ENCODE assay signal across 10 cellular contexts in the genomic region with DNA sequence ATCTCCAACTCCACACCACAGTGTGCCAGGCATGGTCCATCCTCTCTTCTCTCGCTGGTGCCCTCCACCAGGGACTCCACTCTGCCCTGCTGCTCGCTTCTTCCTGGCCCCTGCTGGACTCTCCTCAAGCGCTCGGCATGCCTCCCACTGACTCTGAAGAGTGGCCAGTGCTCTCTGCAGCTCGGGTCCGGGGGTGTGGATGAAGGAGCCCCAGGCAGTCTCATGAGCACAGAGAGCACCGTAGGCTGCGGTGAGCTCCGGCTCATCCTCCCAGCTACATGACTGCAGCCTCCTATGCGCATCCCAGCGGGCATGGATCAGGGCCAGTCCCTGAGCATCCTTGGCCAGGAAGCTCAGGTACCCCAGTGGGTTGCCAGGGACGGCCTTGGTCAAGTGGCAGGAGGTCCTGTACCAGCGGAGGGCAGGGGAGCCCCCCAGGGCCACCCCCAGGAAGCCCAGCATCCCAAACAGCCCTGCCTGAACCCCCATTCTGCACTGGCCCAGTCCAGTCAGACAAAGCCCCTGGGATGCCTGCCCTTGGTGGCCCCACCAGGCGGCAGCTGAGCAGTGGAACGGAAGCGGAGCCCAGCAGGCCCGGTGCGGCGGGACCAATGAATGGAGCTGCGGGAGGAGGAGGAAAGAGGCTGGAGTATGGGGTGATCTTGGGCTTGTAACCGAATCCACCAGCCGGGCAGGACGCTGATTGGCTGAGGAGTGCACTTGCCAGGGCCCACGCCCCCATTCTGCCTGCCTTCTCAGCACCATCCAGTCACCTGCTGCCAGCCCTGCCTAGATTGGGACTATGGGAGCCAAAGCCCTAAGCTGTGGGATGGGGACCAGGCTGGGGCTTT. TPM values are rescaled to one million over a fixed set of nuclear protein-coding genes. Genes with fewer than 3 reads are reported as not detected.
DNase-seq lines count a peak whose midpoint lies in the region; ATAC-seq and TF ChIP-seq lines count a peak whose summit lies in the region.
"Had no signal": no experiment of that assay in that cellular context is flagged by ENCODE, and none has a peak within 500 bp of the region (broad histone marks: within the 10 kb centered on the region; RNA-seq: fewer than 3 reads in every experiment).

A gene with protein sequence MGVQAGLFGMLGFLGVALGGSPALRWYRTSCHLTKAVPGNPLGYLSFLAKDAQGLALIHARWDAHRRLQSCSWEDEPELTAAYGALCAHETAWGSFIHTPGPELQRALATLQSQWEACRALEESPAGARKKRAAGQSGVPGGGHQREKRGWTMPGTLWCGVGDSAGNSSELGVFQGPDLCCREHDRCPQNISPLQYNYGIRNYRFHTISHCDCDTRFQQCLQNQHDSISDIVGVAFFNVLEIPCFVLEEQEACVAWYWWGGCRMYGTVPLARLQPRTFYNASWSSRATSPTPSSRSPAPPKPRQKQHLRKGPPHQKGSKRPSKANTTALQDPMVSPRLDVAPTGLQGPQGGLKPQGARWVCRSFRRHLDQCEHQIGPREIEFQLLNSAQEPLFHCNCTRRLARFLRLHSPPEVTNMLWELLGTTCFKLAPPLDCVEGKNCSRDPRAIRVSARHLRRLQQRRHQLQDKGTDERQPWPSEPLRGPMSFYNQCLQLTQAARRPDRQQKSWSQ (minus strand): TSS at position 643 of the 851 bp plus-strand sequence. CDS start 154 bp downstream, at position 489.

- no CpG with 5 or more reads among the region's 24 CpGs for WGBS in mesendoderm (ENCODE audit: extremely low coverage, insufficient coverage, low lambda C conversion rate)

- CTCF ChIA-PET in Calu3 (lab: Charles Lee), result interaction anchor here (0.6 kb wide), 1 partner anchor 27 kb away, joined by 3 read pairs; no protein-coding TSS in a partner anchor

- H3K4me3 Mint-ChIP-seq in Calu3 (ENCODE audit: low read depth, unreplicated experiment), result no peak within 1 kb of the TSS
- H3K4me3 Mint-ChIP-seq: activated CD4-positive, alpha-beta T cell treated with anti-CD3 and anti-CD28 coated beads, Interleukin-2, amount 10 ng/mL, durations not matched to agents 7 days and 5 days; IgD-negative memory B cell had no signal

- H3K27ac Mint-ChIP-seq in Calu3 (ENCODE audit: unreplicated experiment), result no peak within 1 kb of the TSS
- H3K27ac Mint-ChIP-seq: IgD-negative memory B cell had no signal

- no peaks in the 10 kb centered on the region for H3K27me3 ChIP-seq in mesendoderm (ENCODE audit: insufficient read depth, low read length, poor library complexity)

- intact Hi-C loops in Calu3 (cut with micrococcal nuclease; ENCODE audit: unreplicated experiment), result no loop called here

- peaks cover 7% of the 10 kb centered on the region for H3K79me1 ChIP-seq in mesendoderm (ENCODE audit: low read length)

- peak within 1 kb of the TSS; percentile 76 for H2AK5ac ChIP-seq in mesendoderm (ENCODE audit: low read length)

- H3K4ac ChIP-seq in mesendoderm (ENCODE audit: low read depth, low read length), result peak within 1 kb of the TSS; percentile 46

- H3K23ac ChIP-seq in mesendoderm (ENCODE audit: low read length), result no peak within 1 kb of the TSS

- no peaks in the 10 kb centered on the region for H3K36me3 Mint-ChIP-seq in Calu3 (ENCODE audit: insufficient read depth, unreplicated experiment)
- H3K36me3 Mint-ChIP-seq: IgD-negative memory B cell had no signal

- BruUV-seq in Calu3 (replicated peaks; lab: Mats Ljungman, UMichigan), result no TSS peak

- H3K4me3 ChIP-seq in mesendoderm (ENCODE audit: low read length), result peak within 1 kb of the TSS; percentile 28

- H2BK5ac ChIP-seq in mesendoderm (ENCODE audit: low read length), result peak within 1 kb of the TSS; percentile 38

- H2BK120ac ChIP-seq in mesendoderm (ENCODE audit: low read depth, low read length), result no peak within 1 kb of the TSS

- peak within 1 kb of the TSS; percentile 89 for H3K56ac ChIP-seq in mesendoderm (ENCODE audit: low read length)

- peaks cover 11% of the 10 kb centered on the region for H3K79me2 ChIP-seq in mesendoderm (ENCODE audit: control insufficient read depth, insufficient read depth, low read length)

- no peaks in the 10 kb centered on the region for H3K4me1 Mint-ChIP-seq in Calu3 (ENCODE audit: low read depth, unreplicated experiment)

- H4K8ac ChIP-seq in mesendoderm (ENCODE audit: low read depth, low read length), result no peak within 1 kb of the TSS

- TF ChIP-seq CTCF in Calu3 (IDR thresholded peaks at IDR 0.05; ENCODE audit: unreplicated experiment), result no peak

- ATAC-seq in HG03432 (IDR thresholded peaks at IDR 0.05; ENCODE audit: unreplicated experiment) (no peak), left lobe of liver (no peak)

- peaks cover 85% of the 10 kb centered on the region for H3K27me3 Mint-ChIP-seq in Calu3 (ENCODE audit: unreplicated experiment)

- no peak within 1 kb of the TSS for H2BK15ac ChIP-seq in mesendoderm (replicated peaks; ENCODE audit: low read depth)

- H3K9ac ChIP-seq in mesendoderm (ENCODE audit: low read length), result peak within 1 kb of the TSS; percentile 65

- peaks cover 3% of the 10 kb centered on the region for H3K36me3 ChIP-seq in mesendoderm (ENCODE audit: control insufficient read depth, insufficient read depth, low read length)

- no peaks in the 10 kb centered on the region for H3K9me3 Mint-ChIP-seq in Calu3 (ENCODE audit: low read depth, unreplicated experiment)

- H3K18ac ChIP-seq in mesendoderm (ENCODE audit: low read length), result peak within 1 kb of the TSS; percentile 10

- no peak within 1 kb of the TSS for H3K27ac ChIP-seq in mesendoderm (ENCODE audit: low read depth, low read length)

- no peak within 1 kb of the TSS for H4K5ac ChIP-seq in mesendoderm (ENCODE audit: low read length)

- DNase-seq in DMS 273 (lab: John Stamatoyannopoulos, UW; ENCODE audit: unreplicated experiment), result peak; percentile 95
- DNase-seq in NCI-H128 (lab: John Stamatoyannopoulos, UW; ENCODE audit: unreplicated experiment), result peak; percentile 76
- peak; percentile 68 for DNase-seq in cerebellar cortex (ENCODE audit: low spot score)
- peak; percentile 98 for DNase-seq in mesendoderm
- no peak for DNase-seq in left lobe of liver (ENCODE audit: low spot score)
- no peak for DNase-seq in NOMO-1 treated with dmso at 0.1 percent for 144 hours (lab: John Stamatoyannopoulos, UW; ENCODE audit: unreplicated experiment)
- DNase-seq in Calu3, result no peak
- DNase-seq: activated CD4-positive, alpha-beta T cell treated with anti-CD3 and anti-CD28 coated beads, Interleukin-2, amount 10 ng/mL, durations not matched to agents 7 days and 5 days had no signal

- H3K4me1 ChIP-seq in mesendoderm (ENCODE audit: control insufficient read depth, low read depth, low read length), result peaks cover 4% of the 10 kb centered on the region

- H3K4me2 ChIP-seq in mesendoderm (ENCODE audit: low read length), result peak within 1 kb of the TSS; percentile 71

RNA-seq across cellular contexts. Expression of the gene that starts here (rescaled TPM):
- 10.6 TPM for polyA plus RNA-seq in mesendoderm (2013, experiment 1 of 2)
- polyA plus RNA-seq in mesendoderm (2013, experiment 2 of 2), result 11.4 TPM
- total RNA-seq in left lobe of liver (not detected), Calu3 (2022) (not detected in 2 replicates)
- total RNA-seq: activated CD4-positive, alpha-beta T cell treated with anti-CD3 and anti-CD28 coated beads, Interleukin-2, amount 10 ng/mL, durations not matched to agents 7 days and 5 days had no signal
- polyA plus RNA-seq: IgD-negative memory B cell had no signal

Comparison
In these comparisons a context has a peak if more than half of its experiments do, and no peak if none do; other contexts are left out.
1. DNase-seq: peak in DMS 273 (single experiment), NCI-H128 (single experiment), cerebellar cortex (single experiment) and mesendoderm (single experiment); none in left lobe of liver (single experiment), NOMO-1 treated with dmso at 0.1 percent for 144 hours (single experiment) and Calu3 (single experiment).